Comparison of ENCODE assay signal across 8 cellular contexts in the genomic region with DNA sequence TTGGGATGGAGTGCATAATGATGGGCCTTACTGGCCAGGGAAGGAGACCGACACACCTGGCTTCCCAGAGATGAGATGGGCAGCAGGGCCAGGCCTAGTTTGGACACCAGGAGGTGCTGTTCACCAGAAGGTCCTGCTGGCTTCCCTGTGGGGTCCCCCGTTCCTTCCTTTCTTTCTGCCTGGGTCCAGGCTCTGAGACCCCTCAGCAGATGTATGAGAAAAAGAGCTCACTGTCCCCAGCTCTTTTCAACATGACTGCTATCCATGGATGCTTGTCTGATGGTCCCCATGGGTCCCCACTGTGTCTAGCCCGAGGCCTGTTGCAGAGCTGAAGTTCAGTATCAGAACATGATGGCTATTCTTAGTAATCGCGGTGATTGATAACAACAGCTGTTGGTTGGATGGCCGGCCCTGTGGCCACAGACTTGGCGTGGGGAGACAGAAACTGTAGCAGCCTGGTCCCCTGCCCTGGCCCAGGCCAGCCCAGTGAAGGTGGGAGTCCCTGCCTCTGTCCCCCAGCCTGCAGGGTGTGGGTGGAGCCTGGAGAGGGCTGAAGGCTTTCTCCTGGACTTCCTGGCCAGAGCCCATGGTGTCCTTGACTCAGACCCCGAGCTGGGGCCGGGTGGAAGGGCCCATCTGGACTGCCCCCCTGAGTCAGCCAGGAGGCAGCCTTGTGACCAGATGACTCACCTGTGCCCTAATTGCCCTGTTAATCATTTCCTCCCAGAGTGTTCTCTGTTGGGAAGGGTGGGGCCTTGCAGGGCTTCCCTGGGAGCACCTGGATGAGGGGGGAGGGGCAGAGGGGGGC. TPM values are rescaled to one million over a fixed set of nuclear protein-coding genes. Genes with fewer than 3 reads are reported as not detected.
DNase-seq lines count a peak whose midpoint lies in the region; ATAC-seq and TF ChIP-seq lines count a peak whose summit lies in the region.

No MANE protein-coding gene starts in this region.

- ATAC-seq in WTC11 = peak; percentile 41

- H3K36me3 ChIP-seq in mucosa of rectum (ENCODE audit: control insufficient read depth in 2 of 2, insufficient read depth in 2 of 2, low read length in 2 of 2) = no peaks in the 10 kb centered on the region
- no peaks in the 10 kb centered on the region for H3K36me3 ChIP-seq in uterus

- TF ChIP-seq POLR2A in uterus (IDR thresholded peaks at IDR 0.05) = no peak

- H3K27me3 ChIP-seq in mucosa of rectum (ENCODE audit: control insufficient read depth in 2 of 2, insufficient read depth in 2 of 2, low read length in 2 of 2) (no peaks in the 10 kb centered on the region), uterus (no peaks in the 10 kb centered on the region)

- H3K27ac ChIP-seq in mucosa of rectum (ENCODE audit: low read depth in 2 of 2, low read length in 2 of 2) (peak overlapping the region; percentile 86 to 93), uterus (peak overlapping the region; percentile 55 to 58)

- H3K9me3 ChIP-seq in mucosa of rectum (ENCODE audit: control insufficient read depth in 2 of 2, low read length in 2 of 2) = no peaks in the 10 kb centered on the region
- H3K9me3 ChIP-seq in uterus = no peaks in the 10 kb centered on the region

- POLR2A ChIA-PET in WTC11 (lab: Charles Lee) = interaction anchor here (0.9 kb wide), 1 partner anchor 31 kb away, joined by 3 read pairs; the partner anchor contains the start of gene ITPR3

- CTCF ChIA-PET in WTC11 (lab: Charles Lee) = interaction anchor here (0.5 to 1.4 kb wide), 46 partner anchors 9 to 172 kb away, joined by 3 to 71 read pairs (median 4); partner anchors contain the start of genes BAK1, ITPR3 and UQCC2

- H3K4me1 Mint-ChIP-seq in WTC11 = peaks cover 35% of the 10 kb centered on the region
- peaks cover 28% of the 10 kb centered on the region for H3K4me1 Mint-ChIP-seq in activated T-helper 1 cell treated with anti-CD3 and anti-CD28 coated beads, Interleukin-12 subunit alpha, Interleukin-12 subunit beta, Interleukin-2, Interleukin-4 antibody, amounts not matched to agents 30 ng/mL and 10 ng/mL and 1 ng/mL, durations not matched to agents 14 hours and 24 hours and 36 hours (ENCODE audit: low read depth)

- H3K9me3 Mint-ChIP-seq in WTC11 = peaks cover 7% of the 10 kb centered on the region; the same call in 1 of the 2 replicates
- no peaks in the 10 kb centered on the region for H3K9me3 Mint-ChIP-seq in activated T-helper 1 cell treated with anti-CD3 and anti-CD28 coated beads, Interleukin-12 subunit alpha, Interleukin-12 subunit beta, Interleukin-2, Interleukin-4 antibody, amounts not matched to agents 30 ng/mL and 10 ng/mL and 1 ng/mL, durations not matched to agents 14 hours and 24 hours and 36 hours

- no peak overlapping the region for H3K27ac Mint-ChIP-seq in WTC11
- no peak overlapping the region for H3K27ac Mint-ChIP-seq in activated T-helper 1 cell treated with anti-CD3 and anti-CD28 coated beads, Interleukin-12 subunit alpha, Interleukin-12 subunit beta, Interleukin-2, Interleukin-4 antibody, amounts not matched to agents 30 ng/mL and 10 ng/mL and 1 ng/mL, durations not matched to agents 14 hours and 24 hours and 36 hours

- H3K36me3 Mint-ChIP-seq in WTC11 = no peaks in the 10 kb centered on the region
- peaks cover 2% of the 10 kb centered on the region for H3K36me3 Mint-ChIP-seq in activated T-helper 1 cell treated with anti-CD3 and anti-CD28 coated beads, Interleukin-12 subunit alpha, Interleukin-12 subunit beta, Interleukin-2, Interleukin-4 antibody, amounts not matched to agents 30 ng/mL and 10 ng/mL and 1 ng/mL, durations not matched to agents 14 hours and 24 hours and 36 hours (ENCODE audit: low read depth)

- TF ChIP-seq CTCF in WTC11 (IDR thresholded peaks at IDR 0.05) (no peak; the same call in 1 of the 2 replicates), epithelial cell of proximal tubule (conservative IDR thresholded peaks at IDR 0.05; ENCODE audit: low read depth, low read length) (peak; percentile 93), uterus (IDR thresholded peaks at IDR 0.05) (peak; percentile 58 to 74 (median 64))

- H3K9ac ChIP-seq in mucosa of rectum (ENCODE audit: low read depth in 1 of 2, low read length in 2 of 2) = peak overlapping the region; percentile 69 to 77

- H3K4me1 ChIP-seq in mucosa of rectum (ENCODE audit: control insufficient read depth in 2 of 2, insufficient read depth in 2 of 2, low read length in 2 of 2) (peaks cover 39 to 43% of the 10 kb centered on the region in 2 donors), uterus (peaks cover 0 to 10% of the 10 kb centered on the region in 2 donors)

- H3K4me3 ChIP-seq in epithelial cell of proximal tubule (ENCODE audit: low read depth, low read length) (no peak overlapping the region), mucosa of rectum (ENCODE audit: low read length in 2 of 2) (no peak overlapping the region), uterus (no peak overlapping the region)

- peak; percentile 77 for DNase-seq in activated effector memory CD4-positive, alpha-beta T cell treated with anti-CD3 and anti-CD28 coated beads, Interleukin-2, amount 50 U/mL, for 16 hours
- DNase-seq in activated effector memory CD4-positive, alpha-beta T cell treated with Interleukin-2 at 50 U/mL for 16 hours = no peak
- DNase-seq in LHCN-M2 (ENCODE audit: low read depth) = peak; percentile 98
- DNase-seq in WTC11 (ENCODE audit: low spot score) = peak; percentile 83
- peak; percentile 81 for DNase-seq in epithelial cell of proximal tubule (ENCODE audit: low read depth)
- peak; percentile 58 to 64 for DNase-seq in uterus
- no peak for DNase-seq in activated T-helper 1 cell treated with anti-CD3 and anti-CD28 coated beads, Interleukin-12 subunit alpha, Interleukin-12 subunit beta, Interleukin-2, Interleukin-4 antibody, amounts not matched to agents 30 ng/mL and 10 ng/mL and 1 ng/mL, durations not matched to agents 14 hours and 24 hours and 36 hours (ENCODE audit: low spot score)

- intact Hi-C loops in uterus (cut with DNase I; ENCODE audit: low total_unique reads) = loop anchor here (10.0 kb wide), 3 partner anchors 45 to 565 kb away; no protein-coding TSS in a partner anchor
- intact Hi-C loops in activated T-helper 1 cell treated with anti-CD3 and anti-CD28 coated beads, Interleukin-12 subunit alpha, Interleukin-12 subunit beta, Interleukin-2, Interleukin-4 antibody, amounts not matched to agents 30 ng/mL and 10 ng/mL and 1 ng/mL, durations not matched to agents 14 hours and 24 hours and 36 hours (cut with micrococcal nuclease) = loop anchor here (1.0 to 5.0 kb wide), 5 partner anchors 17 to 437 kb away; no protein-coding TSS in a partner anchor

- no peaks in the 10 kb centered on the region; the same call in none of the 2 replicates for H3K27me3 Mint-ChIP-seq in WTC11 (ENCODE audit: low read depth)
- peaks cover 9% of the 10 kb centered on the region for H3K27me3 Mint-ChIP-seq in activated T-helper 1 cell treated with anti-CD3 and anti-CD28 coated beads, Interleukin-12 subunit alpha, Interleukin-12 subunit beta, Interleukin-2, Interleukin-4 antibody, amounts not matched to agents 30 ng/mL and 10 ng/mL and 1 ng/mL, durations not matched to agents 14 hours and 24 hours and 36 hours (ENCODE audit: insufficient read depth)

- no peak overlapping the region for H3K4me3 Mint-ChIP-seq in WTC11
- H3K4me3 Mint-ChIP-seq in activated T-helper 1 cell treated with anti-CD3 and anti-CD28 coated beads, Interleukin-12 subunit alpha, Interleukin-12 subunit beta, Interleukin-2, Interleukin-4 antibody, amounts not matched to agents 30 ng/mL and 10 ng/mL and 1 ng/mL, durations not matched to agents 14 hours and 24 hours and 36 hours = no peak overlapping the region

TF ChIP-seq in WTC11, 78 proteins besides CTCF, POLR2A, EP300 and RAD21:
- TF ChIP-seq GABPB1 (CRISPR knock-in tag; IDR thresholded peaks at IDR 0.05) = 0 out of 2 replicates have a peak, but pooled peaks have one; percentile 19
- no peak for TF ChIP-seq NFATC4 (CRISPR knock-in tag; IDR thresholded peaks at IDR 0.05)

RNA-seq across cellular contexts. Expression of gene BAK1, which starts 9.9 kb away (rescaled TPM):
- total RNA-seq in LHCN-M2 (2014; rRNA removed) = 18.5 and 19.3 TPM in 2 replicates
- polyA plus RNA-seq in LHCN-M2 (2012) = 26.2 TPM
- 40.5 to 40.9 TPM (median 40.5 TPM) in 3 replicates for total RNA-seq in WTC11 (2021)
- total RNA-seq in epithelial cell of proximal tubule = 17.9 and 18.6 TPM in 2 replicates
- 10 to 100 TPM in 2 of 4 donors, 1 to 10 TPM in 1, under 1 TPM in 1; 0.88 to 15.3 (median 6.1) TPM for total RNA-seq in uterus
- 67.0 and 67.9 TPM in 2 replicates for total RNA-seq in activated T-helper 1 cell treated with anti-CD3 and anti-CD28 coated beads, Interleukin-12 subunit alpha, Interleukin-12 subunit beta, Interleukin-2, Interleukin-4 antibody, amounts not matched to agents 30 ng/mL and 10 ng/mL and 1 ng/mL, durations not matched to agents 14 hours and 24 hours and 36 hours

RNA-seq across cellular contexts. Expression of gene ITPR3, which starts 31.2 kb away (rescaled TPM):
- 48.6 and 50.1 TPM in 2 replicates for total RNA-seq in LHCN-M2 (2014; rRNA removed)
- polyA plus RNA-seq in LHCN-M2 (2012) = 34.1 TPM
- total RNA-seq in WTC11 (2021) = 42.5 to 47.3 TPM (median 42.9 TPM) in 3 replicates
- total RNA-seq in epithelial cell of proximal tubule = 69.3 and 74.4 TPM in 2 replicates
- 10 to 100 TPM; 11.2 to 27.6 (median 16.1) TPM for total RNA-seq in uterus
- 42.7 and 42.9 TPM in 2 replicates for total RNA-seq in activated T-helper 1 cell treated with anti-CD3 and anti-CD28 coated beads, Interleukin-12 subunit alpha, Interleukin-12 subunit beta, Interleukin-2, Interleukin-4 antibody, amounts not matched to agents 30 ng/mL and 10 ng/mL and 1 ng/mL, durations not matched to agents 14 hours and 24 hours and 36 hours

Comparison
In these comparisons a context has a peak if more than half of its experiments do, and no peak if none do; other contexts are left out.
1. DNase-seq: peak in activated effector memory CD4-positive, alpha-beta T cell treated with anti-CD3 and anti-CD28 coated beads, Interleukin-2, amount 50 U/mL, for 16 hours (single experiment), LHCN-M2 (single experiment), WTC11 (single experiment), epithelial cell of proximal tubule (single experiment) and uterus (2 of 2); none in activated effector memory CD4-positive, alpha-beta T cell treated with Interleukin-2 at 50 U/mL for 16 hours (single experiment) and activated T-helper 1 cell treated with anti-CD3 and anti-CD28 coated beads, Interleukin-12 subunit alpha, Interleukin-12 subunit beta, Interleukin-2, Interleukin-4 antibody, amounts not matched to agents 30 ng/mL and 10 ng/mL and 1 ng/mL, durations not matched to agents 14 hours and 24 hours and 36 hours (single experiment).